In the genomic region with DNA sequence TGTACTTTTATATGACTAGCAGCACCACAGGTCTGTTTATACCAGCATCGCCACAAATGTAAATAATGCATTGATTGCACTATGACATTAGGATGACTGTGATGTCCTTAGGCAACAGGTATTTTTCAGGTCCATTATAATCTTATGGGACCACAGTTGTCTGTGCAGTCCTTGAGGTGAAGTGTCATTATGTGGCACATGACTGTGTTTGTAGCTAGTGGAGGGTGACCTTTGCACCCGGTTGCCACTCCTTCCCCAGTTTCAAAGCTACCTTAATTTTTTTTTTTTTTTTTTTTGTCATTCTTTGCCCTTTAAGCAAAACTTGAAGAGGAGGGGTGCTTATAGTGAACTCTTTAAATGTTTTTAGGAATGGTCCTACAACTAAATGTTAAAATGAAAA, we compare ENCODE assay signal across 19 cellular contexts.
"Had no signal": no experiment of that assay in that cellular context is flagged by ENCODE, and none has a peak within 500 bp of the region (broad histone marks: within the 10 kb centered on the region; RNA-seq: fewer than 3 reads in every experiment).

No MANE protein-coding gene starts in this region.

- H3K4me1 ChIP-seq: esophagus muscularis mucosa, gastrocnemius medialis, left ventricle myocardium inferior, lower lobe of right lung, neural progenitor cell, tibial artery, upper lobe of right lung, vagina had no signal

- DNase-seq: effector memory CD8-positive, alpha-beta T cell; gastrocnemius medialis; immature natural killer cell; left ventricle myocardium inferior; lower lobe of right lung; nucleus accumbens; ovary; right cardiac atrium; stimulated activated CD4-positive, alpha-beta T cell treated with anti-CD3 and anti-CD28 coated beads, Interleukin-15, amount 100 ng/mL, for 24 hours; stimulated activated CD4-positive, alpha-beta T cell treated with anti-CD3 and anti-CD28 coated beads, Interleukin-1b, Interleukin-23, amount 100 ng/mL, for 48 hours; stimulated activated CD4-positive, alpha-beta T cell treated with anti-CD3 and anti-CD28 coated beads, Interleukin-4, amount 100 ng/mL, for 24 hours; tibial artery; upper lobe of right lung had no signal

- H3K27me3 ChIP-seq: esophagus muscularis mucosa, gastrocnemius medialis, neural progenitor cell, tibial artery, upper lobe of right lung, vagina had no signal

- H3K9me3 ChIP-seq: esophagus muscularis mucosa, gastrocnemius medialis, left ventricle myocardium inferior, lower lobe of right lung, ovary, tibial artery, upper lobe of right lung, vagina had no signal

- H3K9ac ChIP-seq: neural progenitor cell had no signal

- H3K4me3 ChIP-seq: esophagus muscularis mucosa, gastrocnemius medialis, left ventricle myocardium inferior, lower lobe of right lung, neural progenitor cell, ovary, tibial artery, upper lobe of right lung, vagina had no signal

- H3K36me3 ChIP-seq: esophagus muscularis mucosa, gastrocnemius medialis, left ventricle myocardium inferior, lower lobe of right lung, neural progenitor cell, ovary, tibial artery, upper lobe of right lung, vagina had no signal

- ATAC-seq: effector memory CD8-positive, alpha-beta T cell; gastrocnemius medialis; lower lobe of right lung; natural killer cell treated with Interleukin-12 subunit alpha and Interleukin-12 subunit beta and Interleukin-15 and Interleukin-18, amount 100 ng/mL, for 72 hours; right cardiac atrium; stimulated activated memory B cell treated with anti-CD40 and anti-IgM and Interleukin-4, amounts not matched to agents 10 μg/mL and 1 μg/mL and 100 μg/mL, for 72 hours; upper lobe of right lung had no signal

- H3K4me2 ChIP-seq: neural progenitor cell had no signal

- H2AFZ ChIP-seq: neural progenitor cell had no signal

- H3K27ac ChIP-seq: epithelial cell of prostate, esophagus muscularis mucosa, gastrocnemius medialis, left ventricle myocardium inferior, lower lobe of right lung, neural progenitor cell, ovary, tibial artery, upper lobe of right lung, vagina had no signal
